In genomic region chr19:54896036-54896435, GRCh38 we compare ENCODE assay signal across 34 cellular contexts. TPM values are rescaled to one million over a fixed set of nuclear protein-coding genes. Genes with fewer than 3 reads are reported as not detected.
"Had no signal": no experiment of that assay in that cellular context is flagged by ENCODE, and none has a peak within 500 bp of the region (broad histone marks: within the 10 kb centered on the region; RNA-seq: fewer than 3 reads in every experiment).

No MANE protein-coding gene starts in this region.

- ATAC-seq: activated naive CD4-positive, alpha-beta T cell treated with anti-CD3 and anti-CD28 coated beads, Interleukin-2, amount 50 U/mL, for 72 hours; activated T-cell treated with anti-CD3 and anti-CD28 coated beads, Interleukin-2, amount 50 U/mL, for 72 hours; foreskin keratinocyte; gastroesophageal sphincter had no signal

- H3K4me1 Mint-ChIP-seq: activated CD4-positive, alpha-beta memory T cell treated with anti-CD3 and anti-CD28 coated beads, Interleukin-2, amount 10 ng/mL, durations not matched to agents 7 days and 5 days; activated CD4-positive, alpha-beta T cell treated with anti-CD3 and anti-CD28 coated beads, Interleukin-2, amount 10 ng/mL, durations not matched to agents 7 days and 5 days; activated naive CD4-positive, alpha-beta T cell treated with anti-CD3 and anti-CD28 coated beads, Interleukin-2, amount 10 ng/mL, durations not matched to agents 7 days and 5 days; activated naive CD8-positive, alpha-beta T cell treated with anti-CD3 and anti-CD28 coated beads, Interleukin-2, amount 10 ng/mL, durations not matched to agents 7 days and 5 days; central memory CD8-positive, alpha-beta T cell had no signal

- H3K4me3 ChIP-seq: coronary artery, dorsolateral prefrontal cortex, esophagus muscularis mucosa, gastroesophageal sphincter had no signal

- H3K4me1 ChIP-seq: esophagus muscularis mucosa, foreskin keratinocyte, gastroesophageal sphincter had no signal

- H3K4me3 Mint-ChIP-seq: activated CD4-positive, alpha-beta memory T cell treated with anti-CD3 and anti-CD28 coated beads, Interleukin-2, amount 10 ng/mL, durations not matched to agents 7 days and 5 days; activated CD4-positive, alpha-beta T cell treated with anti-CD3 and anti-CD28 coated beads, Interleukin-2, amount 10 ng/mL, durations not matched to agents 7 days and 5 days; activated naive CD4-positive, alpha-beta T cell treated with anti-CD3 and anti-CD28 coated beads, Interleukin-2, amount 10 ng/mL, durations not matched to agents 7 days and 5 days; activated naive CD8-positive, alpha-beta T cell treated with anti-CD3 and anti-CD28 coated beads, Interleukin-2, amount 10 ng/mL, durations not matched to agents 7 days and 5 days; activated T-cell treated with anti-CD3 and anti-CD28 coated beads, Interleukin-2, amount 50 U/mL, for 24 hours; activated T-cell treated with anti-CD3 and anti-CD28 coated beads, Interleukin-2, amount 50 U/mL, for 72 hours; central memory CD8-positive, alpha-beta T cell; dendritic cell treated with granulocyte-macrophage colony-stimulating factor and Interleukin-4, amounts not matched to agents 40 ng/mL and 50 ng/mL, for 4 days had no signal

- H3K27ac ChIP-seq: brain microvascular endothelial cell, coronary artery, dorsolateral prefrontal cortex, esophagus muscularis mucosa, foreskin keratinocyte, gastroesophageal sphincter had no signal

- DNase-seq: activated CD4-positive, alpha-beta memory T cell treated with anti-CD3 and anti-CD28 coated beads, Interleukin-2, amount 10 ng/mL, durations not matched to agents 7 days and 5 days; activated CD4-positive, alpha-beta T cell treated with anti-CD3 and anti-CD28 coated beads for 1 hour; activated CD4-positive, alpha-beta T cell treated with anti-CD3 and anti-CD28 coated beads for 4 hours; activated CD4-positive, alpha-beta T cell treated with anti-CD3 and anti-CD28 coated beads, Interleukin-2, amount 10 ng/mL, durations not matched to agents 7 days and 5 days; activated CD4-positive, alpha-beta T cell treated with anti-CD3 and anti-CD28 coated beads, Interleukin-2, amount 50 U/mL, for 4 hours; activated CD8-positive, alpha-beta memory T cell treated with anti-CD3 and anti-CD28 coated beads, Interleukin-2, amount 50 U/mL, for 48 hours; activated gamma-delta T cell; activated naive CD4-positive, alpha-beta T cell; activated naive CD4-positive, alpha-beta T cell treated with anti-CD3 and anti-CD28 coated beads, Interleukin-2, amount 10 ng/mL, durations not matched to agents 7 days and 5 days; activated naive CD8-positive, alpha-beta T cell treated with anti-CD3 and anti-CD28 coated beads, Interleukin-2, amount 10 ng/mL, durations not matched to agents 7 days and 5 days; activated T-cell treated with anti-CD3 and anti-CD28 coated beads for 4 hours; activated T-cell treated with anti-CD3 and anti-CD28 coated beads, Interleukin-2, amount 50 U/mL, for 24 hours; activated T-cell treated with anti-CD3 and anti-CD28 coated beads, Interleukin-2, amount 50 U/mL, for 72 hours; amniotic stem cell; anterior cingulate cortex; brain microvascular endothelial cell; dorsolateral prefrontal cortex; effector memory CD4-positive, alpha-beta T cell; erythroblast; foreskin keratinocyte; T-helper 2 cell had no signal

- H3K36me3 ChIP-seq: brain microvascular endothelial cell, esophagus muscularis mucosa, gastroesophageal sphincter had no signal

- H3K9me3 Mint-ChIP-seq: activated CD4-positive, alpha-beta memory T cell treated with anti-CD3 and anti-CD28 coated beads, Interleukin-2, amount 10 ng/mL, durations not matched to agents 7 days and 5 days; activated CD4-positive, alpha-beta T cell treated with anti-CD3 and anti-CD28 coated beads, Interleukin-2, amount 10 ng/mL, durations not matched to agents 7 days and 5 days; activated naive CD4-positive, alpha-beta T cell treated with anti-CD3 and anti-CD28 coated beads, Interleukin-2, amount 10 ng/mL, durations not matched to agents 7 days and 5 days; activated naive CD4-positive, alpha-beta T cell treated with anti-CD3 and anti-CD28 coated beads, Interleukin-2, amount 50 U/mL, for 72 hours; activated naive CD8-positive, alpha-beta T cell treated with anti-CD3 and anti-CD28 coated beads, Interleukin-2, amount 10 ng/mL, durations not matched to agents 7 days and 5 days; activated T-cell treated with anti-CD3 and anti-CD28 coated beads, Interleukin-2, amount 50 U/mL, for 24 hours; activated T-cell treated with anti-CD3 and anti-CD28 coated beads, Interleukin-2, amount 50 U/mL, for 72 hours; central memory CD8-positive, alpha-beta T cell; dendritic cell treated with granulocyte-macrophage colony-stimulating factor and Interleukin-4, amounts not matched to agents 40 ng/mL and 50 ng/mL, for 4 days had no signal

- H3K36me3 Mint-ChIP-seq: activated naive CD4-positive, alpha-beta T cell treated with anti-CD3 and anti-CD28 coated beads, Interleukin-2, amount 10 ng/mL, durations not matched to agents 7 days and 5 days; activated naive CD4-positive, alpha-beta T cell treated with anti-CD3 and anti-CD28 coated beads, Interleukin-2, amount 50 U/mL, for 72 hours; activated naive CD8-positive, alpha-beta T cell treated with anti-CD3 and anti-CD28 coated beads, Interleukin-2, amount 10 ng/mL, durations not matched to agents 7 days and 5 days had no signal

- H3K27ac Mint-ChIP-seq: activated CD4-positive, alpha-beta memory T cell treated with anti-CD3 and anti-CD28 coated beads, Interleukin-2, amount 10 ng/mL, durations not matched to agents 7 days and 5 days; activated CD4-positive, alpha-beta T cell treated with anti-CD3 and anti-CD28 coated beads, Interleukin-2, amount 10 ng/mL, durations not matched to agents 7 days and 5 days; activated naive CD4-positive, alpha-beta T cell treated with anti-CD3 and anti-CD28 coated beads, Interleukin-2, amount 10 ng/mL, durations not matched to agents 7 days and 5 days; activated naive CD4-positive, alpha-beta T cell treated with anti-CD3 and anti-CD28 coated beads, Interleukin-2, amount 50 U/mL, for 72 hours; activated naive CD8-positive, alpha-beta T cell treated with anti-CD3 and anti-CD28 coated beads, Interleukin-2, amount 10 ng/mL, durations not matched to agents 7 days and 5 days; activated T-cell treated with anti-CD3 and anti-CD28 coated beads, Interleukin-2, amount 50 U/mL, for 24 hours; activated T-cell treated with anti-CD3 and anti-CD28 coated beads, Interleukin-2, amount 50 U/mL, for 72 hours; dendritic cell treated with granulocyte-macrophage colony-stimulating factor and Interleukin-4, amounts not matched to agents 40 ng/mL and 50 ng/mL, for 4 days had no signal

- H3K9me3 ChIP-seq: esophagus muscularis mucosa, gastroesophageal sphincter had no signal

- H3K27me3 ChIP-seq: brain microvascular endothelial cell, foreskin keratinocyte had no signal

RNA-seq across cellular contexts. Expression of gene NCR1, which starts 9.9 kb away (rescaled TPM):
- total RNA-seq: activated CD4-positive, alpha-beta memory T cell treated with anti-CD3 and anti-CD28 coated beads, Interleukin-2, amount 10 ng/mL, durations not matched to agents 7 days and 5 days; activated CD4-positive, alpha-beta T cell treated with anti-CD3 and anti-CD28 coated beads, Interleukin-2, amount 10 ng/mL, durations not matched to agents 7 days and 5 days; astrocyte; bronchial epithelial cell; cardiac septum; cerebellum; foreskin keratinocyte; gastroesophageal sphincter; glomerular endothelial cell; T-helper 1 cell treated with Interleukin-12 subunit alpha and Interleukin-12 subunit beta and Interleukin-4 antibody, amounts not matched to agents 30 ng/mL and 1 ng/mL, for 36 hours had no signal
- polyA plus RNA-seq: foreskin keratinocyte had no signal

RNA-seq across cellular contexts. Expression of gene FCAR, which starts 22.0 kb away (rescaled TPM):
- total RNA-seq: activated CD4-positive, alpha-beta memory T cell treated with anti-CD3 and anti-CD28 coated beads, Interleukin-2, amount 10 ng/mL, durations not matched to agents 7 days and 5 days; activated CD4-positive, alpha-beta T cell treated with anti-CD3 and anti-CD28 coated beads, Interleukin-2, amount 10 ng/mL, durations not matched to agents 7 days and 5 days; activated naive CD4-positive, alpha-beta T cell treated with anti-CD3 and anti-CD28 coated beads, Interleukin-2, amount 50 U/mL, for 72 hours; activated T-cell treated with anti-CD3 and anti-CD28 coated beads, Interleukin-2, amount 50 U/mL, for 72 hours; astrocyte; bronchial epithelial cell; foreskin keratinocyte; glomerular endothelial cell; T-helper 1 cell treated with Interleukin-12 subunit alpha and Interleukin-12 subunit beta and Interleukin-4 antibody, amounts not matched to agents 30 ng/mL and 1 ng/mL, for 36 hours had no signal
- polyA plus RNA-seq: foreskin keratinocyte had no signal

RNA-seq across cellular contexts. Expression of gene KIR3DL2, which starts 45.8 kb away (rescaled TPM):
- total RNA-seq: astrocyte, bronchial epithelial cell, cardiac septum, cerebellum, esophagus muscularis mucosa, foreskin keratinocyte, gastroesophageal sphincter, glomerular endothelial cell had no signal
- polyA plus RNA-seq: foreskin keratinocyte had no signal

RNA-seq across cellular contexts. Expression of gene NLRP7, which starts 51.3 kb away (rescaled TPM):
- total RNA-seq: activated CD4-positive, alpha-beta memory T cell treated with anti-CD3 and anti-CD28 coated beads, Interleukin-2, amount 10 ng/mL, durations not matched to agents 7 days and 5 days; activated CD4-positive, alpha-beta T cell treated with anti-CD3 and anti-CD28 coated beads, Interleukin-2, amount 10 ng/mL, durations not matched to agents 7 days and 5 days; activated naive CD4-positive, alpha-beta T cell treated with anti-CD3 and anti-CD28 coated beads, Interleukin-2, amount 50 U/mL, for 72 hours; activated naive CD8-positive, alpha-beta T cell treated with anti-CD3 and anti-CD28 coated beads, Interleukin-2, amount 10 ng/mL, durations not matched to agents 7 days and 5 days; activated T-cell treated with anti-CD3 and anti-CD28 coated beads, Interleukin-2, amount 50 U/mL, for 72 hours; astrocyte; bronchial epithelial cell; cardiac septum; cerebellum; esophagus muscularis mucosa; foreskin keratinocyte; gastroesophageal sphincter; glomerular endothelial cell had no signal
- polyA plus RNA-seq: adipose tissue, foreskin keratinocyte had no signal
